9 cellular contexts compared by ENCODE assay signal in genomic region chrX:119853449-119853848, GRCh38. TPM values are rescaled to one million over a fixed set of nuclear protein-coding genes. Genes with fewer than 3 reads are reported as not detected.
DNase-seq lines count a peak whose midpoint lies in the region; ATAC-seq and TF ChIP-seq lines count a peak whose summit lies in the region.
"Had no signal": no experiment of that assay in that cellular context is flagged by ENCODE, and none has a peak within 500 bp of the region (broad histone marks: within the 10 kb centered on the region; RNA-seq: fewer than 3 reads in every experiment).

No MANE protein-coding gene starts in this region.

- ATAC-seq in WTC11: no peak
- ATAC-seq in right cardiac atrium: no peak
- no peak for ATAC-seq in stimulated activated naive B cell treated with anti-CD40 and anti-IgM and Interleukin-4, amounts not matched to agents 10 μg/mL and 1 μg/mL and 100 μg/mL, for 72 hours (replicated peaks)
- no peak for ATAC-seq in HG03135 (IDR thresholded peaks at IDR 0.05; ENCODE audit: unreplicated experiment)
- no peak for ATAC-seq in HG02642 (IDR thresholded peaks at IDR 0.05; ENCODE audit: poor library complexity, unreplicated experiment)

- peak overlapping the region; percentile 94; the same call in 1 of the 2 replicates for H3K27ac Mint-ChIP-seq in WTC11
- no peak overlapping the region for H3K27ac Mint-ChIP-seq in stimulated activated naive B cell treated with anti-CD40 and anti-IgM and Interleukin-4, amounts not matched to agents 10 μg/mL and 1 μg/mL and 100 μg/mL, for 72 hours

- peak; percentile 6 for DNase-seq in NCI-H146 (lab: John Stamatoyannopoulos, UW)
- DNase-seq in NCI-H146 treated with DMSO at 0.1 percent for 48 hours (lab: John Stamatoyannopoulos, UW; ENCODE audit: unreplicated experiment): no peak
- DNase-seq in WTC11 (ENCODE audit: low spot score): no peak
- no peak for DNase-seq in right cardiac atrium
- DNase-seq in stimulated activated naive B cell treated with anti-CD40 and anti-IgM and Interleukin-4, amounts not matched to agents 10 μg/mL and 1 μg/mL and 100 μg/mL, for 72 hours: no peak
- no peak for DNase-seq in lower leg skin (ENCODE audit: low spot score in 2 of 2)

- H3K27me3 Mint-ChIP-seq in WTC11 (ENCODE audit: low read depth): no peaks in the 10 kb centered on the region; the same call in 1 of the 2 replicates
- no peaks in the 10 kb centered on the region for H3K27me3 Mint-ChIP-seq in stimulated activated naive B cell treated with anti-CD40 and anti-IgM and Interleukin-4, amounts not matched to agents 10 μg/mL and 1 μg/mL and 100 μg/mL, for 72 hours

- CTCF ChIA-PET in WTC11 (lab: Charles Lee): interaction anchor here (0.5 to 1.9 kb wide), 7 partner anchors 17 to 236 kb away, joined by 3 to 14 read pairs (median 4); partner anchors contain the start of gene SOWAHD

- H3K4me1 ChIP-seq in right cardiac atrium (ENCODE audit: control insufficient read depth, insufficient read depth, low read length): no peaks in the 10 kb centered on the region

- H3K27me3 ChIP-seq in right cardiac atrium (ENCODE audit: control insufficient read depth, insufficient read depth): no peaks in the 10 kb centered on the region

- H3K27ac ChIP-seq in right cardiac atrium (ENCODE audit: low read length): peak overlapping the region; percentile 37

- peaks cover 24% of the 10 kb centered on the region for H3K36me3 Mint-ChIP-seq in WTC11
- peaks cover 3 to 5% of the 10 kb centered on the region in 2 donors for H3K36me3 Mint-ChIP-seq in stimulated activated naive B cell treated with anti-CD40 and anti-IgM and Interleukin-4, amounts not matched to agents 10 μg/mL and 1 μg/mL and 100 μg/mL, for 72 hours

- TF ChIP-seq CTCF in WTC11 (IDR thresholded peaks at IDR 0.05) (no peak), lower leg skin (IDR thresholded peaks at IDR 0.05) (no peak)

- POLR2A ChIA-PET in WTC11 (lab: Charles Lee): interaction anchor here (0.6 to 1.8 kb wide), 7 partner anchors 15 to 86 kb away, joined by 3 to 15 read pairs (median 4); partner anchors contain the start of genes AKAP14, RNF113A and RPL39

- H3K9me3 Mint-ChIP-seq in WTC11: no peaks in the 10 kb centered on the region
- no peaks in the 10 kb centered on the region for H3K9me3 Mint-ChIP-seq in stimulated activated naive B cell treated with anti-CD40 and anti-IgM and Interleukin-4, amounts not matched to agents 10 μg/mL and 1 μg/mL and 100 μg/mL, for 72 hours

- no peaks in the 10 kb centered on the region for H3K9me3 ChIP-seq in right cardiac atrium (ENCODE audit: control insufficient read depth, low read length)

- H3K4me3 ChIP-seq in right cardiac atrium (ENCODE audit: low read length) (peak overlapping the region; percentile 70), lower leg skin (ENCODE audit: low read depth, poor library complexity, severe bottlenecking) (no peak overlapping the region)

- intact Hi-C loops in right cardiac atrium (cut with DNase I) (no loop called here), lower leg skin (cut with DNase I; ENCODE audit: low total_unique reads) (no loop called here)

- 14% methylated on average over 10 of the region's 10 CpGs for WGBS in right cardiac atrium
- WGBS in lower leg skin, 2 donors: 30 to 61% methylated on average over 10 of the region's 10 CpGs

- peak overlapping the region; percentile 90 for H3K4me3 Mint-ChIP-seq in WTC11
- peak overlapping the region; percentile 95 to 99 for H3K4me3 Mint-ChIP-seq in stimulated activated naive B cell treated with anti-CD40 and anti-IgM and Interleukin-4, amounts not matched to agents 10 μg/mL and 1 μg/mL and 100 μg/mL, for 72 hours

- TF ChIP-seq POLR2A in lower leg skin (IDR thresholded peaks at IDR 0.05): no peak

- 0 out of 2 replicates have a peak, but pooled peaks cover 4% of the 10 kb centered on the region for H3K4me1 Mint-ChIP-seq in WTC11
- H3K4me1 Mint-ChIP-seq in stimulated activated naive B cell treated with anti-CD40 and anti-IgM and Interleukin-4, amounts not matched to agents 10 μg/mL and 1 μg/mL and 100 μg/mL, for 72 hours: peaks cover 0 to 4% of the 10 kb centered on the region in 2 donors

TF ChIP-seq in WTC11, 78 proteins besides CTCF, POLR2A, EP300 and RAD21 (continues in another document):
- TF ChIP-seq FOXK1 (CRISPR knock-in tag; IDR thresholded peaks at IDR 0.05): no peak
- no peak for TF ChIP-seq JUN (CRISPR knock-in tag; IDR thresholded peaks at IDR 0.05)
- no peak for TF ChIP-seq ETV6 (CRISPR knock-in tag; IDR thresholded peaks at IDR 0.05)
- no peak for TF ChIP-seq ZNF317 (CRISPR knock-in tag; IDR thresholded peaks at IDR 0.05; ENCODE audit: borderline replicate concordance, low read depth)
- no peak for TF ChIP-seq ZNF512 (CRISPR knock-in tag; IDR thresholded peaks at IDR 0.05; ENCODE audit: borderline replicate concordance)
- no peak for TF ChIP-seq TEAD4 (CRISPR knock-in tag; IDR thresholded peaks at IDR 0.05)
- TF ChIP-seq IRF2 (CRISPR knock-in tag; IDR thresholded peaks at IDR 0.05; ENCODE audit: borderline replicate concordance, low read depth): no peak
- TF ChIP-seq RELA (CRISPR knock-in tag; IDR thresholded peaks at IDR 0.05; ENCODE audit: borderline replicate concordance): no peak
- no peak for TF ChIP-seq AFF4 (CRISPR knock-in tag; IDR thresholded peaks at IDR 0.05; ENCODE audit: borderline replicate concordance)
- no peak for TF ChIP-seq ZNF281 (CRISPR knock-in tag; IDR thresholded peaks at IDR 0.05)

RNA-seq across cellular contexts. Expression of gene UPF3B, which starts 0.7 kb away (rescaled TPM):
- total RNA-seq in WTC11 (2021) (19.2 to 23.1 TPM (median 23.0 TPM) in 3 replicates), right cardiac atrium (1 to 10 TPM; 3.3 to 3.9 (median 3.5) TPM), lower leg skin (1 to 10 TPM; 4.3 to 5.6 (median 5.1) TPM)
- polyA plus RNA-seq in right cardiac atrium: 6.5 TPM

RNA-seq across cellular contexts. Expression of gene RNF113A, which starts 18.1 kb away (rescaled TPM):
- 16.5 to 16.9 TPM (median 16.6 TPM) in 3 replicates for total RNA-seq in WTC11 (2021)
- total RNA-seq in right cardiac atrium: 10 to 100 TPM in 1 of 4 donors, 1 to 10 TPM in 3; 9.0 to 10.5 (median 9.7) TPM
- 11.6 TPM for polyA plus RNA-seq in right cardiac atrium
- 10 to 100 TPM; 20.2 to 30.1 (median 23.2) TPM for total RNA-seq in lower leg skin

RNA-seq across cellular contexts. Expression of gene NDUFA1, which starts 18.2 kb away (rescaled TPM):
- total RNA-seq in WTC11 (2021) (84.3 to 89.9 TPM (median 89.4 TPM) in 3 replicates), right cardiac atrium (100 to 1,000 TPM; 348 to 454 (median 365) TPM), lower leg skin (10 to 100 TPM; 39.4 to 60.6 (median 47.4) TPM)
- polyA plus RNA-seq in right cardiac atrium: 846 TPM

RNA-seq across cellular contexts. Expression of gene AKAP14, which starts 42.2 kb away (rescaled TPM):
- 0.85 to 1.6 TPM in 2 of 3 replicates, not detected in the other for total RNA-seq in WTC11 (2021)
- total RNA-seq in right cardiac atrium: not detected
- polyA plus RNA-seq in right cardiac atrium: not detected
- not detected for total RNA-seq in lower leg skin
- total RNA-seq: activated CD8-positive, alpha-beta memory T cell treated with anti-CD3 and anti-CD28 coated beads for 36 hours had no signal
